ENCODE assay signal across 31 cellular contexts in genomic region chr2:173681891-173682655, GRCh38.
"Had no signal": no experiment of that assay in that cellular context is flagged by ENCODE, and none has a peak within 500 bp of the region (broad histone marks: within the 10 kb centered on the region; RNA-seq: fewer than 3 reads in every experiment).

No MANE protein-coding gene starts in this region.

- H3K4me1 ChIP-seq: parathyroid adenoma, psoas muscle, right lobe of liver, sigmoid colon, spleen, suprapubic skin, testis, tibial artery, transverse colon, upper lobe of left lung, vagina had no signal

- H3K36me3 Mint-ChIP-seq: natural killer cell treated with Interleukin-12 subunit alpha and Interleukin-12 subunit beta and Interleukin-15 and Interleukin-18, amount 100 ng/mL, for 72 hours; neural progenitor cell; stimulated activated memory B cell treated with anti-CD40 and anti-IgM and Interleukin-4, amounts not matched to agents 10 μg/mL and 1 μg/mL and 100 μg/mL, for 72 hours had no signal

- H3K36me3 ChIP-seq: neural progenitor cell, ovary, right lobe of liver, sigmoid colon, spleen, suprapubic skin, tibial artery, transverse colon, upper lobe of left lung, vagina had no signal

- H3K27ac Mint-ChIP-seq: natural killer cell treated with Interleukin-12 subunit alpha and Interleukin-12 subunit beta and Interleukin-15 and Interleukin-18, amount 100 ng/mL, for 72 hours; neural progenitor cell; progenitor cell of endocrine pancreas; stimulated activated memory B cell treated with anti-CD40 and anti-IgM and Interleukin-4, amounts not matched to agents 10 μg/mL and 1 μg/mL and 100 μg/mL, for 72 hours; stimulated activated naive CD8-positive, alpha-beta T cell treated with anti-CD3 and anti-CD28 coated beads, Interleukin-15, amount 100 ng/mL, for 72 hours had no signal

- H3K27me3 ChIP-seq: neural progenitor cell, ovary, right lobe of liver, sigmoid colon, spleen, suprapubic skin, testis, tibial artery, transverse colon, upper lobe of left lung, vagina had no signal

- H3K4me3 ChIP-seq: neural progenitor cell, ovary, psoas muscle, right lobe of liver, sigmoid colon, skin epidermis, smooth muscle cell, spleen, suprapubic skin, testis, tibial artery, transverse colon, upper lobe of left lung, vagina had no signal

- H3K4me1 Mint-ChIP-seq: naive thymus-derived CD8-positive, alpha-beta T cell; stimulated activated memory B cell treated with anti-CD40 and anti-IgM and Interleukin-4, amounts not matched to agents 10 μg/mL and 1 μg/mL and 100 μg/mL, for 72 hours; stimulated activated naive CD8-positive, alpha-beta T cell treated with anti-CD3 and anti-CD28 coated beads, Interleukin-15, amount 100 ng/mL, for 72 hours had no signal

- DNase-seq: naive thymus-derived CD8-positive, alpha-beta T cell; occipital lobe; ovary; posterior cingulate gyrus; psoas muscle; right cardiac atrium; right lobe of liver; sigmoid colon; spleen; stimulated activated CD4-positive, alpha-beta T cell treated with anti-CD3 and anti-CD28 coated beads, Interleukin-12 subunit alpha, Interleukin-12 subunit beta, amount 100 ng/mL, for 4 hours; stimulated activated CD4-positive, alpha-beta T cell treated with anti-CD3 and anti-CD28 coated beads, Interleukin-1b, Interleukin-23, amount 100 ng/mL, for 48 hours; stimulated activated CD4-positive, alpha-beta T cell treated with anti-CD3 and anti-CD28 coated beads, Interleukin-4, amount 100 ng/mL, for 1 hour; stimulated activated CD4-positive, alpha-beta T cell treated with anti-CD3 and anti-CD28 coated beads, Interleukin-4, amount 100 ng/mL, for 4 hours; stimulated activated CD8-positive, alpha-beta memory T cell treated with anti-CD3 and anti-CD28 coated beads, Interleukin-4, amount 100 ng/mL, for 48 hours; stimulated activated naive CD4-positive, alpha-beta T cell; stimulated activated naive CD8-positive, alpha-beta T cell treated with anti-CD3 and anti-CD28 coated beads, Interleukin-15, amount 100 ng/mL, for 72 hours; stimulated activated naive CD8-positive, alpha-beta T cell treated with anti-CD3 and anti-CD28 coated beads, Interleukin-15, Interleukin-2, amounts not matched to agents 100 U/mL and 50 U/mL, for 24 hours; substantia nigra; testis; tibial artery; transverse colon; upper lobe of left lung had no signal

- H3K9ac ChIP-seq: neural progenitor cell, parathyroid adenoma had no signal

- H3K4me2 ChIP-seq: neural progenitor cell, smooth muscle cell had no signal

- H3K4me3 Mint-ChIP-seq: naive thymus-derived CD8-positive, alpha-beta T cell; natural killer cell treated with Interleukin-12 subunit alpha and Interleukin-12 subunit beta and Interleukin-15 and Interleukin-18, amount 100 ng/mL, for 72 hours; neural progenitor cell; stimulated activated memory B cell treated with anti-CD40 and anti-IgM and Interleukin-4, amounts not matched to agents 10 μg/mL and 1 μg/mL and 100 μg/mL, for 72 hours; stimulated activated naive CD8-positive, alpha-beta T cell treated with anti-CD3 and anti-CD28 coated beads, Interleukin-15, amount 100 ng/mL, for 72 hours had no signal

- H3K27ac ChIP-seq: neural progenitor cell, ovary, parathyroid adenoma, psoas muscle, right lobe of liver, sigmoid colon, skin epidermis, spleen, suprapubic skin, testis, tibial artery, transverse colon, upper lobe of left lung, vagina had no signal

- H2AFZ ChIP-seq: neural progenitor cell, parathyroid adenoma had no signal

- H3K9me3 ChIP-seq: ovary, psoas muscle, right lobe of liver, sigmoid colon, testis had no signal

- H3K9me3 Mint-ChIP-seq: natural killer cell treated with Interleukin-12 subunit alpha and Interleukin-12 subunit beta and Interleukin-15 and Interleukin-18, amount 100 ng/mL, for 72 hours; stimulated activated naive CD8-positive, alpha-beta T cell treated with anti-CD3 and anti-CD28 coated beads, Interleukin-15, amount 100 ng/mL, for 72 hours had no signal

- H3K79me2 ChIP-seq: parathyroid adenoma had no signal
